ENCODE assay signal across 26 cellular contexts in genomic region chr1:155022136-155022926, GRCh38. TPM values are rescaled to one million over a fixed set of nuclear protein-coding genes. Genes with fewer than 3 reads are reported as not detected.
DNase-seq lines count a peak whose midpoint lies in the region; ATAC-seq, FAIRE-seq and TF ChIP-seq lines count a peak whose summit lies in the region.
"Had no signal": no experiment of that assay in that cellular context is flagged by ENCODE, and none has a peak within 500 bp of the region (broad histone marks: within the 10 kb centered on the region; RNA-seq: fewer than 3 reads in every experiment).

No MANE protein-coding gene starts in this region.

- no peak overlapping the region for H3K9ac ChIP-seq in astrocyte (ENCODE audit: low read length)
- no peak overlapping the region for H3K9ac ChIP-seq in Karpas-422 (ENCODE audit: low read length)

- no peaks in the 10 kb centered on the region for H3K27me3 ChIP-seq in astrocyte (ENCODE audit: insufficient read depth, low read length)
- no peaks in the 10 kb centered on the region for H3K27me3 ChIP-seq in neutrophil
- no peaks in the 10 kb centered on the region for H3K27me3 ChIP-seq in Karpas-422 (ENCODE audit: low read length)
- H3K27me3 ChIP-seq: ascending aorta, BE2C had no signal

- DNase-seq in GM03348 (ENCODE audit: low spot score) (peak; percentile 34), astrocyte (ENCODE audit: low read depth) (no peak), Karpas-422 (no peak)
- no peak for DNase-seq in NK-92 treated with Interleukin-12 subunit alpha and Interleukin-12 subunit beta, amount 100 ng/mL, for 24 hours (lab: John Stamatoyannopoulos, UW)
- DNase-seq: activated CD4-positive, alpha-beta T cell treated with anti-CD3 and anti-CD28 coated beads for 48 hours; activated CD8-positive, alpha-beta memory T cell treated with anti-CD3 and anti-CD28 coated beads, Interleukin-2, amount 10 ng/mL, durations not matched to agents 7 days and 5 days; BE2C; foreskin fibroblast; NCI-H1694; NCI-H2171; NCI-H526 treated with DMSO at 0.1 percent for 48 hours; stimulated activated CD4-positive, alpha-beta T cell treated with anti-CD3 and anti-CD28 coated beads, Interleukin-2, amount 100 ng/mL, for 48 hours; stimulated activated naive CD4-positive, alpha-beta T cell treated with Interleukin-2 at 50 U/mL for 16 hours had no signal

- peak overlapping the region; percentile 23 for H3K4me3 Mint-ChIP-seq in astrocyte (ENCODE audit: unreplicated experiment)
- H3K4me3 Mint-ChIP-seq: activated CD8-positive, alpha-beta memory T cell treated with anti-CD3 and anti-CD28 coated beads, Interleukin-2, amount 10 ng/mL, durations not matched to agents 7 days and 5 days had no signal

- H3K79me2 ChIP-seq in astrocyte (ENCODE audit: insufficient read depth, low read length) (no peaks in the 10 kb centered on the region), Karpas-422 (ENCODE audit: low read length) (no peaks in the 10 kb centered on the region)

- H2AFZ ChIP-seq in astrocyte (ENCODE audit: low read depth, low read length) = no peak overlapping the region
- H2AFZ ChIP-seq in Karpas-422 (ENCODE audit: low read length) = no peak overlapping the region

- H3K27ac ChIP-seq in C4-2B (peak overlapping the region; percentile 53), astrocyte (ENCODE audit: low read depth, low read length) (no peak overlapping the region), neutrophil (peak overlapping the region; percentile 18), Karpas-422 (ENCODE audit: low read length) (no peak overlapping the region)
- H3K27ac ChIP-seq: ascending aorta had no signal

- no peak for FAIRE-seq in astrocyte (lab: Jason Lieb, UNC)
- FAIRE-seq: D721Med, GM18507, H1 had no signal

- H3K36me3 ChIP-seq in astrocyte (ENCODE audit: insufficient read depth, low read length) (no peaks in the 10 kb centered on the region), neutrophil (peaks cover 25% of the 10 kb centered on the region), Karpas-422 (ENCODE audit: insufficient read depth, low read length) (0 out of 2 replicates have a peak, but pooled peaks cover 3% of the 10 kb centered on the region)
- H3K36me3 ChIP-seq: ascending aorta, BE2C had no signal

- TF ChIP-seq CTCF in C4-2B (conservative IDR thresholded peaks at IDR 0.05) (no peak), astrocyte (IDR thresholded peaks at IDR 0.05; ENCODE audit: insufficient read depth, low read depth, low read length) (no peak), neutrophil (IDR thresholded peaks at IDR 0.05) (no peak)

- H4K20me1 ChIP-seq in astrocyte (ENCODE audit: insufficient read depth, low read length) (peaks cover 11% of the 10 kb centered on the region), Karpas-422 (ENCODE audit: insufficient read depth, low read depth, low read length) (no peaks in the 10 kb centered on the region; the same call in 1 of the 2 replicates)

- peaks cover 4% of the 10 kb centered on the region for H3K4me1 ChIP-seq in astrocyte (ENCODE audit: insufficient read depth, low read length)
- H3K4me1 ChIP-seq in neutrophil (ENCODE audit: control insufficient read depth in 1 of 2, insufficient read depth in 1 of 2, low read depth in 1 of 2, low read length in 1 of 2) = peaks cover 20 to 25% of the 10 kb centered on the region in 2 experiments
- peaks cover 11% of the 10 kb centered on the region for H3K4me1 ChIP-seq in Karpas-422 (ENCODE audit: low read length)

- H3K9me3 ChIP-seq in astrocyte (ENCODE audit: insufficient read depth, low read depth, low read length) (no peaks in the 10 kb centered on the region), neutrophil (no peaks in the 10 kb centered on the region), Karpas-422 (ENCODE audit: low read length) (no peaks in the 10 kb centered on the region)
- H3K9me3 ChIP-seq: ascending aorta, BE2C, mucosa of descending colon had no signal

- peaks cover 29% of the 10 kb centered on the region for H3K4me1 Mint-ChIP-seq in astrocyte (ENCODE audit: low read depth, unreplicated experiment)

- ATAC-seq in HG02885 (IDR thresholded peaks at IDR 0.05; ENCODE audit: poor library complexity, unreplicated experiment) = no peak
- ATAC-seq: activated CD8-positive, alpha-beta memory T cell treated with anti-CD3 and anti-CD28 coated beads, Interleukin-2, amount 10 ng/mL, durations not matched to agents 7 days and 5 days had no signal

- H3K9me2 ChIP-seq in Karpas-422 (replicated peaks; ENCODE audit: insufficient read depth, low read length) = no peaks in the 10 kb centered on the region

- H3K4me2 ChIP-seq in astrocyte (ENCODE audit: low read length) = no peak overlapping the region
- H3K4me2 ChIP-seq in Karpas-422 (ENCODE audit: low read depth, low read length, poor library complexity, severe bottlenecking) = no peak overlapping the region
- H3K4me2 ChIP-seq: smooth muscle cell had no signal

- no peaks in the 10 kb centered on the region for H3K9me3 Mint-ChIP-seq in astrocyte (ENCODE audit: unreplicated experiment)
- H3K9me3 Mint-ChIP-seq: activated naive CD4-positive, alpha-beta T cell treated with anti-CD3 and anti-CD28 coated beads, Interleukin-2, amount 50 U/mL, for 72 hours had no signal

- no peaks in the 10 kb centered on the region for H3K27me3 Mint-ChIP-seq in astrocyte (ENCODE audit: low read depth, unreplicated experiment)
- H3K27me3 Mint-ChIP-seq: activated CD8-positive, alpha-beta memory T cell treated with anti-CD3 and anti-CD28 coated beads, Interleukin-2, amount 10 ng/mL, durations not matched to agents 7 days and 5 days had no signal

- H3K4me3 ChIP-seq in astrocyte (ENCODE audit: insufficient read depth, low read depth, low read length) (no peak overlapping the region), neutrophil (ENCODE audit: low read depth in 1 of 2, low read length in 1 of 2) (no peak overlapping the region), Karpas-422 (ENCODE audit: low read length) (no peak overlapping the region)
- H3K4me3 ChIP-seq: ascending aorta, mucosa of descending colon, smooth muscle cell had no signal

- H3K36me3 Mint-ChIP-seq in astrocyte (ENCODE audit: low read depth, unreplicated experiment) = no peaks in the 10 kb centered on the region
- H3K36me3 Mint-ChIP-seq: activated CD8-positive, alpha-beta memory T cell treated with anti-CD3 and anti-CD28 coated beads, Interleukin-2, amount 10 ng/mL, durations not matched to agents 7 days and 5 days had no signal

- H3K27ac Mint-ChIP-seq in astrocyte (ENCODE audit: unreplicated experiment) = peak overlapping the region; percentile 64
- H3K27ac Mint-ChIP-seq: activated CD8-positive, alpha-beta memory T cell treated with anti-CD3 and anti-CD28 coated beads, Interleukin-2, amount 10 ng/mL, durations not matched to agents 7 days and 5 days had no signal

RNA-seq across cellular contexts. Expression of gene DCST2, which starts 11.2 kb away (rescaled TPM):
- total RNA-seq in astrocyte = 0.34 and 0.36 TPM in 2 replicates
- total RNA-seq in Karpas-422 (2014; rRNA removed; shearing (Covaris generic); ENCODE audit: low replicate concordance) = 1.3 and 3.5 TPM in 2 replicates
- total RNA-seq: cerebellum, smooth muscle cell had no signal

RNA-seq across cellular contexts. Expression of gene DCST1, which starts 11.3 kb away (rescaled TPM):
- total RNA-seq in astrocyte = not detected in 2 replicates
- not detected in 2 replicates for total RNA-seq in Karpas-422 (2014; rRNA removed; shearing (Covaris generic); ENCODE audit: low replicate concordance)
- total RNA-seq: activated CD8-positive, alpha-beta memory T cell treated with anti-CD3 and anti-CD28 coated beads, Interleukin-2, amount 10 ng/mL, durations not matched to agents 7 days and 5 days; ascending aorta; cerebellum; G401; H1; liver; smooth muscle cell had no signal

RNA-seq across cellular contexts. Expression of gene ZBTB7B, which starts 19.7 kb away (rescaled TPM):
- total RNA-seq in astrocyte = 46.1 and 47.5 TPM in 2 replicates
- total RNA-seq in Karpas-422 (2014; rRNA removed; shearing (Covaris generic); ENCODE audit: low replicate concordance) = 17.1 and 31.0 TPM in 2 replicates

RNA-seq across cellular contexts. Expression of gene ADAM15, which starts 28.8 kb away (rescaled TPM):
- total RNA-seq in astrocyte = 66.8 and 68.3 TPM in 2 replicates
- total RNA-seq in Karpas-422 (2014; rRNA removed; shearing (Covaris generic); ENCODE audit: low replicate concordance) = 33.6 and 50.0 TPM in 2 replicates

RNA-seq across cellular contexts. Expression of gene LENEP, which starts 28.9 kb away (rescaled TPM):
- 0.99 TPM in 1 of 2 replicates, not detected in the other for total RNA-seq in astrocyte
- 2.6 TPM in 1 of 2 replicates, not detected in the other for total RNA-seq in Karpas-422 (2014; rRNA removed; shearing (Covaris generic); ENCODE audit: low replicate concordance)
- total RNA-seq: ascending aorta, G401, smooth muscle cell had no signal

Comparison
In these comparisons a context has a peak if more than half of its experiments do, and no peak if none do; other contexts are left out.
1. H3K27ac ChIP-seq: peak in C4-2B (single experiment) and neutrophil (single experiment); none in astrocyte (single experiment) and Karpas-422 (single experiment).